Comparison of ENCODE assay signal across 1 cellular context in the genomic region with DNA sequence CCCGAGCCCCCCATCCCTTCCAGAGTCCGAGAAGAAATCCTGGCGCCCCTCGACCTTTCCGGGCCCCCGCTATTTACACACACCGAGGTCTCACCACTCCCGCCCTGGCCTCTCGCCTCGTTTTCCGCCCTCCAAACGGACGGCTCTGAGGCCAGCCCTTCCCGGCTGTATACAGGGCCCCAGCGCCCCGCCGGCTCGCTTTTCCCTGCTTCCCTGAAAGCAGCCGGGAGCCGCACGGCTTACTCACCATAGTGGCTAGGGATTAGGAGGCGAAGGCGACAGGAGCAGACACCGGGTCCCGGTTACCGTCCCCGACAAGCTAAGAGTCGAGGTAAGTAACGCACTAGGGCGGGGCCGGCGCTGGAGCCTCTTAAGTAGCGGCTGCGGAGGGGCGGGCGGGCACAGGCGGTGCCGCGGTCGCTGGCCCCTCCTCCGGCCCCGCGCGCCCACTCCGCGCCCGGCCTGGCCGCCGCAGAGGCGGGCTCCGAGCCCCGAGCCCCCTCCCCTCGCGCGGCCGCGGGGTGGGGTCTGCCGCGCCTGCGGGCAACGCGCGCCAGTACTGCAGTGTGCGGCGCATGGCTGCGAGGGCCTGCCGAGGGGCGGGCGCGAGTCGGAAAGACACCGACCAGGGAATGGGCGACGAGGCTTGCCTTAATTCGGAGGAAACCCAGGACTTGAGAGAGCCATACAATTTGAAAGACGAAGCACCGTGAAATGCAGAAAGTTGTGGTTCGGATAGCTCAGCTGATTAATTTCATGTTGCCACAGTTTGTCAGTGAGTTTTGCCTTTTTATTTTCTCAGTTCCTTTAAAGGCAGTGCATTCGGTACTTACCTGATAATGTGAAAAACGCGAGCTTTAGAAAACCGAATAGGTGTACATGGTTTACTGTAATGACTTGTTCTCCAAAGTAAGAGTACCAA.
TF ChIP-seq lines count a peak whose summit lies in the region.

A gene (minus strand): TSS at position 345 of the 922 bp plus-strand sequence. CDS start 95 bp downstream, at position 250.

TF ChIP-seq in HepG2, 621 proteins besides CTCF, POLR2A, EP300 and RAD21 (continued from another document and continues in another):
- TF ChIP-seq, protein P1, sequence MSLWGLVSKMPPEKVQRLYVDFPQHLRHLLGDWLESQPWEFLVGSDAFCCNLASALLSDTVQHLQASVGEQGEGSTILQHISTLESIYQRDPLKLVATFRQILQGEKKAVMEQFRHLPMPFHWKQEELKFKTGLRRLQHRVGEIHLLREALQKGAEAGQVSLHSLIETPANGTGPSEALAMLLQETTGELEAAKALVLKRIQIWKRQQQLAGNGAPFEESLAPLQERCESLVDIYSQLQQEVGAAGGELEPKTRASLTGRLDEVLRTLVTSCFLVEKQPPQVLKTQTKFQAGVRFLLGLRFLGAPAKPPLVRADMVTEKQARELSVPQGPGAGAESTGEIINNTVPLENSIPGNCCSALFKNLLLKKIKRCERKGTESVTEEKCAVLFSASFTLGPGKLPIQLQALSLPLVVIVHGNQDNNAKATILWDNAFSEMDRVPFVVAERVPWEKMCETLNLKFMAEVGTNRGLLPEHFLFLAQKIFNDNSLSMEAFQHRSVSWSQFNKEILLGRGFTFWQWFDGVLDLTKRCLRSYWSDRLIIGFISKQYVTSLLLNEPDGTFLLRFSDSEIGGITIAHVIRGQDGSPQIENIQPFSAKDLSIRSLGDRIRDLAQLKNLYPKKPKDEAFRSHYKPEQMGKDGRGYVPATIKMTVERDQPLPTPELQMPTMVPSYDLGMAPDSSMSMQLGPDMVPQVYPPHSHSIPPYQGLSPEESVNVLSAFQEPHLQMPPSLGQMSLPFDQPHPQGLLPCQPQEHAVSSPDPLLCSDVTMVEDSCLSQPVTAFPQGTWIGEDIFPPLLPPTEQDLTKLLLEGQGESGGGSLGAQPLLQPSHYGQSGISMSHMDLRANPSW (CRISPR knock-in tag; IDR thresholded peaks at IDR 0.05; ENCODE audit: borderline replicate concordance), result no peak
- TF ChIP-seq AGO2 (optimal IDR thresholded peaks at IDR 0.05; ENCODE audit: low read depth, low read length), result peak; percentile 96
- TF ChIP-seq, protein P2, sequence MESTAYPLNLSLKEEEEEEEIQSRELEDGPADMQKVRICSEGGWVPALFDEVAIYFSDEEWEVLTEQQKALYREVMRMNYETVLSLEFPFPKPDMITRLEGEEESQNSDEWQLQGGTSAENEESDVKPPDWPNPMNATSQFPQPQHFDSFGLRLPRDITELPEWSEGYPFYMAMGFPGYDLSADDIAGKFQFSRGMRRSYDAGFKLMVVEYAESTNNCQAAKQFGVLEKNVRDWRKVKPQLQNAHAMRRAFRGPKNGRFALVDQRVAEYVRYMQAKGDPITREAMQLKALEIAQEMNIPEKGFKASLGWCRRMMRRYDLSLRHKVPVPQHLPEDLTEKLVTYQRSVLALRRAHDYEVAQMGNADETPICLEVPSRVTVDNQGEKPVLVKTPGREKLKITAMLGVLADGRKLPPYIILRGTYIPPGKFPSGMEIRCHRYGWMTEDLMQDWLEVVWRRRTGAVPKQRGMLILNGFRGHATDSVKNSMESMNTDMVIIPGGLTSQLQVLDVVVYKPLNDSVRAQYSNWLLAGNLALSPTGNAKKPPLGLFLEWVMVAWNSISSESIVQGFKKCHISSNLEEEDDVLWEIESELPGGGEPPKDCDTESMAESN (CRISPR knock-in tag; conservative IDR thresholded peaks at IDR 0.05), result peak; percentile 64
- TF ChIP-seq MEIS1 (CRISPR knock-in tag; IDR thresholded peaks at IDR 0.05; ENCODE audit: borderline replicate concordance), result 0 out of 2 replicates have a peak, but pooled peaks have one; percentile 28
- 0 out of 2 replicates have a peak, but pooled peaks have one; percentile 21 for TF ChIP-seq ARNTL (CRISPR knock-in tag; IDR thresholded peaks at IDR 0.05)
- TF ChIP-seq, protein P3, sequence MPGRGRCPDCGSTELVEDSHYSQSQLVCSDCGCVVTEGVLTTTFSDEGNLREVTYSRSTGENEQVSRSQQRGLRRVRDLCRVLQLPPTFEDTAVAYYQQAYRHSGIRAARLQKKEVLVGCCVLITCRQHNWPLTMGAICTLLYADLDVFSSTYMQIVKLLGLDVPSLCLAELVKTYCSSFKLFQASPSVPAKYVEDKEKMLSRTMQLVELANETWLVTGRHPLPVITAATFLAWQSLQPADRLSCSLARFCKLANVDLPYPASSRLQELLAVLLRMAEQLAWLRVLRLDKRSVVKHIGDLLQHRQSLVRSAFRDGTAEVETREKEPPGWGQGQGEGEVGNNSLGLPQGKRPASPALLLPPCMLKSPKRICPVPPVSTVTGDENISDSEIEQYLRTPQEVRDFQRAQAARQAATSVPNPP (CRISPR knock-in tag; IDR thresholded peaks at IDR 0.05), result peak; percentile 46; the same call in 1 of the 2 replicates
- peak; percentile 7; the same call in 1 of the 2 replicates for TF ChIP-seq ZMYM3 (CRISPR knock-in tag; IDR thresholded peaks at IDR 0.05)
- TF ChIP-seq, protein P4, sequence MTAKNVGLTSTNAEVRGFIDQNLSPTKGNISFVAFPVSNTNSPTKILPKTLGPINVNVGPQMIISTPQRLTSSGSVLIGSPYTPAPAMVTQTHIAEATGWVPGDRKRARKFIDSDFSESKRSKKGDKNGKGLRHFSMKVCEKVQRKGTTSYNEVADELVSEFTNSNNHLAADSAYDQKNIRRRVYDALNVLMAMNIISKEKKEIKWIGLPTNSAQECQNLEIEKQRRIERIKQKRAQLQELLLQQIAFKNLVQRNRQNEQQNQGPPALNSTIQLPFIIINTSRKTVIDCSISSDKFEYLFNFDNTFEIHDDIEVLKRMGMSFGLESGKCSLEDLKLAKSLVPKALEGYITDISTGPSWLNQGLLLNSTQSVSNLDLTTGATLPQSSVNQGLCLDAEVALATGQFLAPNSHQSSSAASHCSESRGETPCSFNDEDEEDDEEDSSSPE (CRISPR knock-in tag; IDR thresholded peaks at IDR 0.05), result peak; percentile 90
- TF ChIP-seq ZNF451 (CRISPR knock-in tag; IDR thresholded peaks at IDR 0.05), result peak; percentile 70
- TF ChIP-seq EEA1 (CRISPR knock-in tag; IDR thresholded peaks at IDR 0.05; ENCODE audit: borderline replicate concordance), result no peak
- peak in 1 of 2 experiments; percentile 28; a peak in 1 of 4 replicates for TF ChIP-seq KLF16 (CRISPR knock-in tag; IDR thresholded peaks at IDR 0.05)
- TF ChIP-seq, protein P5, sequence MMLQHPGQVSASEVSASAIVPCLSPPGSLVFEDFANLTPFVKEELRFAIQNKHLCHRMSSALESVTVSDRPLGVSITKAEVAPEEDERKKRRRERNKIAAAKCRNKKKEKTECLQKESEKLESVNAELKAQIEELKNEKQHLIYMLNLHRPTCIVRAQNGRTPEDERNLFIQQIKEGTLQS (CRISPR knock-in tag; IDR thresholded peaks at IDR 0.05), result peak; percentile 4
- peak; percentile 80; the same call in 1 of the 2 replicates for TF ChIP-seq ZNF430 (CRISPR knock-in tag; IDR thresholded peaks at IDR 0.05)
- peak; percentile 9; the same call in 1 of the 2 replicates for TF ChIP-seq FOXC1 (CRISPR knock-in tag; IDR thresholded peaks at IDR 0.05; ENCODE audit: borderline replicate concordance)
- peak; percentile 55; the same call in 1 of the 2 replicates for TF ChIP-seq RFXAP (CRISPR knock-in tag; IDR thresholded peaks at IDR 0.05; ENCODE audit: borderline replicate concordance)
- TF ChIP-seq, protein P6, sequence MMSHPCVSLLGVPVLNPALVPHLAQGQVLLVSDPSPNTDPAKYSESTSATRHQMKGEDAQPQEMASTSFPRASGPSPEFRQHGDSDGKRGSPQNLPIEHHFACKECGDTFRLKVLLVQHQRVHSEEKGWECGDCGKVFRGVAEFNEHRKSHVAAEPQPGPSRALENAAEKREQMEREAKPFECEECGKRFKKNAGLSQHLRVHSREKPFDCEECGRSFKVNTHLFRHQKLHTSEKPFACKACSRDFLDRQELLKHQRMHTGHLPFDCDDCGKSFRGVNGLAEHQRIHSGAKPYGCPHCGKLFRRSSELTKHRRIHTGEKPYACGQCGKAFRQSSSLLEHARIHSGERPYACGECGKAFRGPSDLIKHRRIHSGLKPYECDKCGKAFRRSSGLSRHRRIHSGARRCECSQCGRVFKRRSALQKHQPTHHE (CRISPR knock-in tag; IDR thresholded peaks at IDR 0.05; ENCODE audit: borderline replicate concordance), result 0 out of 2 replicates have a peak, but pooled peaks have one; percentile 13
- TF ChIP-seq, protein P7, sequence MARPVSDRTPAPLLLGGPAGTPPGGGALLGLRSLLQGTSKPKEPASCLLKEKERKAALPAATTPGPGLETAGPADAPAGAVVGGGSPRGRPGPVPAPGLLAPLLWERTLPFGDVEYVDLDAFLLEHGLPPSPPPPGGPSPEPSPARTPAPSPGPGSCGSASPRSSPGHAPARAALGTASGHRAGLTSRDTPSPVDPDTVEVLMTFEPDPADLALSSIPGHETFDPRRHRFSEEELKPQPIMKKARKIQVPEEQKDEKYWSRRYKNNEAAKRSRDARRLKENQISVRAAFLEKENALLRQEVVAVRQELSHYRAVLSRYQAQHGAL (CRISPR knock-in tag; IDR thresholded peaks at IDR 0.05; ENCODE audit: not compliant biosample characterization), result peak; percentile 23
- no peak for TF ChIP-seq PTBP1 (IDR thresholded peaks at IDR 0.05; ENCODE audit: low read depth, low read length, poor library complexity, severe bottlenecking)
- TF ChIP-seq, protein P8, sequence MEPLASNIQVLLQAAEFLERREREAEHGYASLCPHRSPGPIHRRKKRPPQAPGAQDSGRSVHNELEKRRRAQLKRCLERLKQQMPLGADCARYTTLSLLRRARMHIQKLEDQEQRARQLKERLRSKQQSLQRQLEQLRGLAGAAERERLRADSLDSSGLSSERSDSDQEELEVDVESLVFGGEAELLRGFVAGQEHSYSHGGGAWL (CRISPR knock-in tag; IDR thresholded peaks at IDR 0.05), result peak; percentile 62
- peak; percentile 27 for TF ChIP-seq ZFP36L1 (CRISPR knock-in tag; IDR thresholded peaks at IDR 0.05)
- TF ChIP-seq, protein P9, sequence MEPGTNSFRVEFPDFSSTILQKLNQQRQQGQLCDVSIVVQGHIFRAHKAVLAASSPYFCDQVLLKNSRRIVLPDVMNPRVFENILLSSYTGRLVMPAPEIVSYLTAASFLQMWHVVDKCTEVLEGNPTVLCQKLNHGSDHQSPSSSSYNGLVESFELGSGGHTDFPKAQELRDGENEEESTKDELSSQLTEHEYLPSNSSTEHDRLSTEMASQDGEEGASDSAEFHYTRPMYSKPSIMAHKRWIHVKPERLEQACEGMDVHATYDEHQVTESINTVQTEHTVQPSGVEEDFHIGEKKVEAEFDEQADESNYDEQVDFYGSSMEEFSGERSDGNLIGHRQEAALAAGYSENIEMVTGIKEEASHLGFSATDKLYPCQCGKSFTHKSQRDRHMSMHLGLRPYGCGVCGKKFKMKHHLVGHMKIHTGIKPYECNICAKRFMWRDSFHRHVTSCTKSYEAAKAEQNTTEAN (CRISPR knock-in tag; conservative IDR thresholded peaks at IDR 0.05), result 0 out of 2 replicates have a peak, but pooled peaks have one; percentile 61
- TF ChIP-seq NR2F2 (IDR thresholded peaks at IDR 0.05; ENCODE audit: borderline replicate concordance, low read depth), result no peak
- TF ChIP-seq, protein P10, sequence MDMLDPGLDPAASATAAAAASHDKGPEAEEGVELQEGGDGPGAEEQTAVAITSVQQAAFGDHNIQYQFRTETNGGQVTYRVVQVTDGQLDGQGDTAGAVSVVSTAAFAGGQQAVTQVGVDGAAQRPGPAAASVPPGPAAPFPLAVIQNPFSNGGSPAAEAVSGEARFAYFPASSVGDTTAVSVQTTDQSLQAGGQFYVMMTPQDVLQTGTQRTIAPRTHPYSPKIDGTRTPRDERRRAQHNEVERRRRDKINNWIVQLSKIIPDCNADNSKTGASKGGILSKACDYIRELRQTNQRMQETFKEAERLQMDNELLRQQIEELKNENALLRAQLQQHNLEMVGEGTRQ (IDR thresholded peaks at IDR 0.05; ENCODE audit: low read depth, low read length), result no peak
- TF ChIP-seq, protein P10 (CRISPR knock-in tag; IDR thresholded peaks at IDR 0.05; ENCODE audit: borderline replicate concordance), result no peak
- TF ChIP-seq, protein P11, sequence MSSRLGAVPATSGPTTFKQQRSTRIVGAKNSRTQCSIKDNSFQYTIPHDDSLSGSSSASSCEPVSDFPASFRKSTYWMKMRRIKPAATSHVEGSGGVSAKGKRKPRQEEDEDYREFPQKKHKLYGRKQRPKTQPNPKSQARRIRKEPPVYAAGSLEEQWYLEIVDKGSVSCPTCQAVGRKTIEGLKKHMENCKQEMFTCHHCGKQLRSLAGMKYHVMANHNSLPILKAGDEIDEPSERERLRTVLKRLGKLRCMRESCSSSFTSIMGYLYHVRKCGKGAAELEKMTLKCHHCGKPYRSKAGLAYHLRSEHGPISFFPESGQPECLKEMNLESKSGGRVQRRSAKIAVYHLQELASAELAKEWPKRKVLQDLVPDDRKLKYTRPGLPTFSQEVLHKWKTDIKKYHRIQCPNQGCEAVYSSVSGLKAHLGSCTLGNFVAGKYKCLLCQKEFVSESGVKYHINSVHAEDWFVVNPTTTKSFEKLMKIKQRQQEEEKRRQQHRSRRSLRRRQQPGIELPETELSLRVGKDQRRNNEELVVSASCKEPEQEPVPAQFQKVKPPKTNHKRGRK (CRISPR knock-in tag; IDR thresholded peaks at IDR 0.05), result no peak
- peak; percentile 9; the same call in 1 of the 2 replicates for TF ChIP-seq ZNF546 (CRISPR knock-in tag; conservative IDR thresholded peaks at IDR 0.05)
- TF ChIP-seq, protein P12, sequence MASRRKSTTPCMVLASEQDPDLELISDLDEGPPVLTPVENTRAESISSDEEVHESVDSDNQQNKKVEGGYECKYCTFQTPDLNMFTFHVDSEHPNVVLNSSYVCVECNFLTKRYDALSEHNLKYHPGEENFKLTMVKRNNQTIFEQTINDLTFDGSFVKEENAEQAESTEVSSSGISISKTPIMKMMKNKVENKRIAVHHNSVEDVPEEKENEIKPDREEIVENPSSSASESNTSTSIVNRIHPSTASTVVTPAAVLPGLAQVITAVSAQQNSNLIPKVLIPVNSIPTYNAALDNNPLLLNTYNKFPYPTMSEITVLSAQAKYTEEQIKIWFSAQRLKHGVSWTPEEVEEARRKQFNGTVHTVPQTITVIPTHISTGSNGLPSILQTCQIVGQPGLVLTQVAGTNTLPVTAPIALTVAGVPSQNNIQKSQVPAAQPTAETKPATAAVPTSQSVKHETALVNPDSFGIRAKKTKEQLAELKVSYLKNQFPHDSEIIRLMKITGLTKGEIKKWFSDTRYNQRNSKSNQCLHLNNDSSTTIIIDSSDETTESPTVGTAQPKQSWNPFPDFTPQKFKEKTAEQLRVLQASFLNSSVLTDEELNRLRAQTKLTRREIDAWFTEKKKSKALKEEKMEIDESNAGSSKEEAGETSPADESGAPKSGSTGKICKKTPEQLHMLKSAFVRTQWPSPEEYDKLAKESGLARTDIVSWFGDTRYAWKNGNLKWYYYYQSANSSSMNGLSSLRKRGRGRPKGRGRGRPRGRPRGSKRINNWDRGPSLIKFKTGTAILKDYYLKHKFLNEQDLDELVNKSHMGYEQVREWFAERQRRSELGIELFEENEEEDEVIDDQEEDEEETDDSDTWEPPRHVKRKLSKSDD (CRISPR knock-in tag; IDR thresholded peaks at IDR 0.05; ENCODE audit: low read depth), result 0 out of 2 replicates have a peak, but pooled peaks have one; percentile 13
- TF ChIP-seq ZNF12 (CRISPR knock-in tag; IDR thresholded peaks at IDR 0.05), result 0 out of 2 replicates have a peak, but pooled peaks have one; percentile 35
- TF ChIP-seq FOXA3 (CRISPR knock-in tag; IDR thresholded peaks at IDR 0.05), result no peak
- TF ChIP-seq, protein P13, sequence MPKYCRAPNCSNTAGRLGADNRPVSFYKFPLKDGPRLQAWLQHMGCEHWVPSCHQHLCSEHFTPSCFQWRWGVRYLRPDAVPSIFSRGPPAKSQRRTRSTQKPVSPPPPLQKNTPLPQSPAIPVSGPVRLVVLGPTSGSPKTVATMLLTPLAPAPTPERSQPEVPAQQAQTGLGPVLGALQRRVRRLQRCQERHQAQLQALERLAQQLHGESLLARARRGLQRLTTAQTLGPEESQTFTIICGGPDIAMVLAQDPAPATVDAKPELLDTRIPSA (CRISPR knock-in tag; IDR thresholded peaks at IDR 0.05; ENCODE audit: borderline replicate concordance), result no peak
